In genomic region chr1:94329986-94330385, GRCh38 we compare ENCODE assay signal across 8 cellular contexts.
DNase-seq lines count a peak whose midpoint lies in the region; ATAC-seq and TF ChIP-seq lines count a peak whose summit lies in the region.

No MANE protein-coding gene starts in this region.

- TF ChIP-seq POLR2A in right lobe of liver (IDR thresholded peaks at IDR 0.05), result no peak
- no peak for TF ChIP-seq POLR2A in transverse colon (IDR thresholded peaks at IDR 0.05)

- H3K27me3 Mint-ChIP-seq in chondrocyte (ENCODE audit: low read depth), result no peaks in the 10 kb centered on the region

- H3K27me3 ChIP-seq in right lobe of liver (no peaks in the 10 kb centered on the region), transverse colon (peaks cover 14% of the 10 kb centered on the region)

- ATAC-seq in right lobe of liver (peak; percentile 83 to 88 (median 86)), HG03095 (IDR thresholded peaks at IDR 0.05; ENCODE audit: unreplicated experiment) (no peak)

- no peak overlapping the region for H3K27ac Mint-ChIP-seq in chondrocyte (ENCODE audit: unreplicated experiment)

- no peak overlapping the region for H3K4me3 ChIP-seq in Jurkat, Clone E6-1 (ENCODE audit: low read length)
- H3K4me3 ChIP-seq in right lobe of liver (no peak overlapping the region), transverse colon (no peak overlapping the region)

- H3K27ac ChIP-seq in right lobe of liver (no peak overlapping the region), transverse colon (no peak overlapping the region)

- no peaks in the 10 kb centered on the region for H3K36me3 Mint-ChIP-seq in chondrocyte (ENCODE audit: low read depth)

- no peak overlapping the region for H3K4me3 Mint-ChIP-seq in chondrocyte (ENCODE audit: unreplicated experiment)

- peaks cover 66% of the 10 kb centered on the region for H3K4me1 Mint-ChIP-seq in chondrocyte (ENCODE audit: low read depth)

- WGBS in right lobe of liver (ENCODE audit: insufficient coverage, low coverage, low lambda C conversion rate, missing lambda C conversion rate), result 6% methylated on average over 3 of the region's 3 CpGs
- WGBS in transverse colon (ENCODE audit: low coverage in 1 of 2), 2 donors, result 17 to 36% methylated on average over 3 of the region's 3 CpGs

- H3K9me3 Mint-ChIP-seq in chondrocyte (ENCODE audit: low read depth), result no peaks in the 10 kb centered on the region

- intact Hi-C loops in right lobe of liver (cut with DNase I), result loop anchor here in 1 of 2 donors (5.0 kb wide), 1 partner anchor 268 kb away; no protein-coding TSS in a partner anchor
- intact Hi-C loops in transverse colon (cut with DNase I; ENCODE audit: low total_unique reads), result loop anchor here (10.0 kb wide), 1 partner anchor 475 kb away; no protein-coding TSS in a partner anchor

- in situ Hi-C loops in transverse colon (cut with MboI; ENCODE audit: low pct_ligation_motif_present in 1 of 4, low pct_unique_long_range_greater_than_20kb in 1 of 4, low sequenced_read_pairs in 3 of 4), result loop anchor here in 3 of 4 donors (10.0 kb wide), 2 partner anchors 265 to 275 kb away; no protein-coding TSS in a partner anchor

- TF ChIP-seq CTCF in AG09319 (IDR thresholded peaks at IDR 0.05; ENCODE audit: low read depth, low read length) (peak; percentile 75), chondrocyte (IDR thresholded peaks at IDR 0.05) (peak; percentile 78), right lobe of liver (IDR thresholded peaks at IDR 0.05) (peak; percentile 49 to 59 (median 54)), transverse colon (IDR thresholded peaks at IDR 0.05) (peak in 1 of 5 experiments; percentile 11)

- no peaks in the 10 kb centered on the region for H3K36me3 ChIP-seq in right lobe of liver
- H3K36me3 ChIP-seq in transverse colon, result no peaks in the 10 kb centered on the region

- TF ChIP-seq EP300 in transverse colon (IDR thresholded peaks at IDR 0.05; ENCODE audit: low read depth), result no peak

- H3K9me3 ChIP-seq in right lobe of liver (no peaks in the 10 kb centered on the region), transverse colon (no peaks in the 10 kb centered on the region)

- H3K4me1 ChIP-seq in right lobe of liver (peaks cover 0 to 4% (median 0%) of the 10 kb centered on the region in 4 donors), transverse colon (peaks cover 0 to 13% (median 2%) of the 10 kb centered on the region in 4 donors)

- DNase-seq in AG09319 (ENCODE audit: extremely low read depth, low read depth) (no peak), chondrocyte (ENCODE audit: low spot score) (no peak), right lobe of liver (no peak), ureter (ENCODE audit: low spot score) (no peak), transverse colon (no peak)
- peak; percentile 15 for DNase-seq in Jurkat, Clone E6-1 (ENCODE audit: low read depth, low spot score)
- no peak for DNase-seq in stimulated activated naive CD4-positive, alpha-beta T cell treated with Interleukin-2 at 50 U/mL for 16 hours (lab: John Stamatoyannopoulos, UW)
